1 cellular context compared by ENCODE assay signal in genomic region chr5:169435506-169436230, GRCh38.
TF ChIP-seq lines count a peak whose summit lies in the region.

No MANE protein-coding gene starts in this region.

TF ChIP-seq in GM23338, 12 proteins besides CTCF, POLR2A, EP300 and RAD21 (continued from another document):
- TF ChIP-seq ZNF462 (CRISPR knock-in tag; IDR thresholded peaks at IDR 0.05) = no peak
- TF ChIP-seq JUNB (IDR thresholded peaks at IDR 0.05; ENCODE audit: unreplicated experiment) = no peak
- TF ChIP-seq STAT1 (IDR thresholded peaks at IDR 0.05; ENCODE audit: unreplicated experiment) = no peak
- TF ChIP-seq ETS1 (IDR thresholded peaks at IDR 0.05) = no peak
- TF ChIP-seq REST (IDR thresholded peaks at IDR 0.05; ENCODE audit: unreplicated experiment) = no peak
- TF ChIP-seq ZNF331 (CRISPR knock-in tag; IDR thresholded peaks at IDR 0.05; ENCODE audit: low read depth) = no peak
- TF ChIP-seq ZNF114 (CRISPR knock-in tag; IDR thresholded peaks at IDR 0.05) = no peak
- no peak for TF ChIP-seq EZH2phosphoT487 (IDR thresholded peaks at IDR 0.05; ENCODE audit: unreplicated experiment)
